1 cellular context compared by ENCODE assay signal in genomic region chr9:19156026-19156474, GRCh38.
TF ChIP-seq lines count a peak whose summit lies in the region.

No MANE protein-coding gene starts in this region.

TF ChIP-seq in HepG2, 621 proteins besides CTCF, POLR2A, EP300 and RAD21 (continued from another document and continues in another):
- TF ChIP-seq, protein P1, sequence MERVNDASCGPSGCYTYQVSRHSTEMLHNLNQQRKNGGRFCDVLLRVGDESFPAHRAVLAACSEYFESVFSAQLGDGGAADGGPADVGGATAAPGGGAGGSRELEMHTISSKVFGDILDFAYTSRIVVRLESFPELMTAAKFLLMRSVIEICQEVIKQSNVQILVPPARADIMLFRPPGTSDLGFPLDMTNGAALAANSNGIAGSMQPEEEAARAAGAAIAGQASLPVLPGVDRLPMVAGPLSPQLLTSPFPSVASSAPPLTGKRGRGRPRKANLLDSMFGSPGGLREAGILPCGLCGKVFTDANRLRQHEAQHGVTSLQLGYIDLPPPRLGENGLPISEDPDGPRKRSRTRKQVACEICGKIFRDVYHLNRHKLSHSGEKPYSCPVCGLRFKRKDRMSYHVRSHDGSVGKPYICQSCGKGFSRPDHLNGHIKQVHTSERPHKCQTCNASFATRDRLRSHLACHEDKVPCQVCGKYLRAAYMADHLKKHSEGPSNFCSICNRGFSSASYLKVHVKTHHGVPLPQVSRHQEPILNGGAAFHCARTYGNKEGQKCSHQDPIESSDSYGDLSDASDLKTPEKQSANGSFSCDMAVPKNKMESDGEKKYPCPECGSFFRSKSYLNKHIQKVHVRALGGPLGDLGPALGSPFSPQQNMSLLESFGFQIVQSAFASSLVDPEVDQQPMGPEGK (CRISPR knock-in tag; IDR thresholded peaks at IDR 0.05), result no peak
- TF ChIP-seq ZNF691 (CRISPR knock-in tag; IDR thresholded peaks at IDR 0.05; ENCODE audit: borderline replicate concordance, low read depth) (no peak), PCBP2 (optimal IDR thresholded peaks at IDR 0.05; ENCODE audit: low read depth, low read length, poor library complexity, severe bottlenecking) (no peak), GZF1 (CRISPR knock-in tag; IDR thresholded peaks at IDR 0.05) (no peak), SRY (CRISPR knock-in tag; IDR thresholded peaks at IDR 0.05) (no peak), ARNTL (CRISPR knock-in tag; IDR thresholded peaks at IDR 0.05) (0 out of 2 replicates have a peak, but pooled peaks have one; percentile 2), CBX1 (IDR thresholded peaks at IDR 0.05; ENCODE audit: low read depth) (no peak), ZFY (CRISPR knock-in tag; IDR thresholded peaks at IDR 0.05) (no peak), ZNF383 (CRISPR knock-in tag; IDR thresholded peaks at IDR 0.05; ENCODE audit: borderline replicate concordance) (no peak), ZFP36 (IDR thresholded peaks at IDR 0.05; ENCODE audit: borderline replicate concordance, low read depth, low read length, partially characterized antibody) (no peak), PAF1 (CRISPR knock-in tag; IDR thresholded peaks at IDR 0.05) (no peak), KDM2A (CRISPR knock-in tag; IDR thresholded peaks at IDR 0.05; ENCODE audit: borderline replicate concordance, low read depth) (no peak), THYN1 (CRISPR knock-in tag; IDR thresholded peaks at IDR 0.05; ENCODE audit: borderline replicate concordance, low read depth) (no peak), ZNF326 (CRISPR knock-in tag; IDR thresholded peaks at IDR 0.05; ENCODE audit: borderline replicate concordance) (no peak), MTF1 (CRISPR knock-in tag; IDR thresholded peaks at IDR 0.05) (no peak), ADNP (CRISPR knock-in tag; IDR thresholded peaks at IDR 0.05) (no peak), ZSCAN12 (CRISPR knock-in tag; IDR thresholded peaks at IDR 0.05) (no peak), ZFP82 (CRISPR knock-in tag; IDR thresholded peaks at IDR 0.05; ENCODE audit: borderline replicate concordance) (no peak), ZNF501 (CRISPR knock-in tag; IDR thresholded peaks at IDR 0.05) (no peak), CREM (IDR thresholded peaks at IDR 0.05) (peak; percentile 73), CREM (CRISPR knock-in tag; IDR thresholded peaks at IDR 0.05) (no peak), SRSF1 (optimal IDR thresholded peaks at IDR 0.05; ENCODE audit: low read depth, low read length) (no peak), NFE2 (CRISPR knock-in tag; IDR thresholded peaks at IDR 0.05) (no peak), FOXA1 (IDR thresholded peaks at IDR 0.05) (no peak), FOXA1 (CRISPR knock-in tag; IDR thresholded peaks at IDR 0.05) (no peak; the same call in 1 of the 2 replicates), FLYWCH1 (CRISPR knock-in tag; IDR thresholded peaks at IDR 0.05) (no peak), MAFG (CRISPR knock-in tag; IDR thresholded peaks at IDR 0.05) (no peak), BCL3 (CRISPR knock-in tag; IDR thresholded peaks at IDR 0.05) (no peak), U2AF2 (IDR thresholded peaks at IDR 0.05; ENCODE audit: low read depth, low read length) (no peak), GATAD1 (CRISPR knock-in tag; IDR thresholded peaks at IDR 0.05) (no peak), IRF2 (CRISPR knock-in tag; IDR thresholded peaks at IDR 0.05) (no peak), ZNF180 (CRISPR knock-in tag; IDR thresholded peaks at IDR 0.05; ENCODE audit: borderline replicate concordance, low read depth) (no peak), SNAI1 (CRISPR knock-in tag; IDR thresholded peaks at IDR 0.05; ENCODE audit: borderline replicate concordance) (no peak), KLF13 (CRISPR knock-in tag; IDR thresholded peaks at IDR 0.05) (no peak), ZBTB25 (CRISPR knock-in tag; IDR thresholded peaks at IDR 0.05) (no peak), ZBTB46 (CRISPR knock-in tag; IDR thresholded peaks at IDR 0.05; ENCODE audit: borderline replicate concordance) (no peak), KLF11 (CRISPR knock-in tag; IDR thresholded peaks at IDR 0.05) (no peak), CREB1 (IDR thresholded peaks at IDR 0.05) (no peak), CREB1 (CRISPR knock-in tag; IDR thresholded peaks at IDR 0.05) (peak; percentile 30; the same call in 1 of the 2 replicates), ETV5 (CRISPR knock-in tag; IDR thresholded peaks at IDR 0.05; ENCODE audit: borderline replicate concordance) (no peak; the same call in 1 of the 2 replicates), ZNF589 (CRISPR knock-in tag; conservative IDR thresholded peaks at IDR 0.05) (no peak), ZNF263 (CRISPR knock-in tag; IDR thresholded peaks at IDR 0.05) (no peak), ZNF234 (CRISPR knock-in tag; conservative IDR thresholded peaks at IDR 0.05) (no peak), PRDM4 (CRISPR knock-in tag; IDR thresholded peaks at IDR 0.05; ENCODE audit: borderline replicate concordance) (no peak), NFRKB (IDR thresholded peaks at IDR 0.05) (no peak), EHMT2 (IDR thresholded peaks at IDR 0.05; ENCODE audit: borderline replicate concordance, low read depth, low read length) (no peak), ZMYM2 (CRISPR knock-in tag; IDR thresholded peaks at IDR 0.05) (no peak), ZNF569 (CRISPR knock-in tag; IDR thresholded peaks at IDR 0.05; ENCODE audit: borderline replicate concordance) (no peak), ZNF460 (CRISPR knock-in tag; IDR thresholded peaks at IDR 0.05; ENCODE audit: borderline replicate concordance) (no peak), ZNF776 (CRISPR knock-in tag; IDR thresholded peaks at IDR 0.05) (no peak), KDM1A (CRISPR knock-in tag; IDR thresholded peaks at IDR 0.05) (no peak), TAF1 (CRISPR knock-in tag; IDR thresholded peaks at IDR 0.05) (no peak), SIX1 (CRISPR knock-in tag; IDR thresholded peaks at IDR 0.05; ENCODE audit: borderline replicate concordance) (0 out of 2 replicates have a peak, but pooled peaks have one; percentile 12), NCOA2 (CRISPR knock-in tag; IDR thresholded peaks at IDR 0.05) (peak; percentile 42; the same call in 1 of the 2 replicates), RXRB (CRISPR knock-in tag; IDR thresholded peaks at IDR 0.05; ENCODE audit: borderline replicate concordance) (peak; percentile 57; the same call in 1 of the 2 replicates)
- TF ChIP-seq, protein P2, sequence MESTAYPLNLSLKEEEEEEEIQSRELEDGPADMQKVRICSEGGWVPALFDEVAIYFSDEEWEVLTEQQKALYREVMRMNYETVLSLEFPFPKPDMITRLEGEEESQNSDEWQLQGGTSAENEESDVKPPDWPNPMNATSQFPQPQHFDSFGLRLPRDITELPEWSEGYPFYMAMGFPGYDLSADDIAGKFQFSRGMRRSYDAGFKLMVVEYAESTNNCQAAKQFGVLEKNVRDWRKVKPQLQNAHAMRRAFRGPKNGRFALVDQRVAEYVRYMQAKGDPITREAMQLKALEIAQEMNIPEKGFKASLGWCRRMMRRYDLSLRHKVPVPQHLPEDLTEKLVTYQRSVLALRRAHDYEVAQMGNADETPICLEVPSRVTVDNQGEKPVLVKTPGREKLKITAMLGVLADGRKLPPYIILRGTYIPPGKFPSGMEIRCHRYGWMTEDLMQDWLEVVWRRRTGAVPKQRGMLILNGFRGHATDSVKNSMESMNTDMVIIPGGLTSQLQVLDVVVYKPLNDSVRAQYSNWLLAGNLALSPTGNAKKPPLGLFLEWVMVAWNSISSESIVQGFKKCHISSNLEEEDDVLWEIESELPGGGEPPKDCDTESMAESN (CRISPR knock-in tag; conservative IDR thresholded peaks at IDR 0.05), result no peak
- TF ChIP-seq, protein P3, sequence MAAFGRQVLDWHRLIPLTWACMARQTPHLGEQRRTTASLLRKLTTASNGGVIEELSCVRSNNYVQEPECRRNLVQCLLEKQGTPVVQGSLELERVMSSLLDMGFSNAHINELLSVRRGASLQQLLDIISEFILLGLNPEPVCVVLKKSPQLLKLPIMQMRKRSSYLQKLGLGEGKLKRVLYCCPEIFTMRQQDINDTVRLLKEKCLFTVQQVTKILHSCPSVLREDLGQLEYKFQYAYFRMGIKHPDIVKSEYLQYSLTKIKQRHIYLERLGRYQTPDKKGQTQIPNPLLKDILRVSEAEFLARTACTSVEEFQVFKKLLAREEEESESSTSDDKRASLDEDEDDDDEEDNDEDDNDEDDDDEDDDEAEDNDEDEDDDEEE (CRISPR knock-in tag; IDR thresholded peaks at IDR 0.05), result no peak
- TF ChIP-seq, protein P4, sequence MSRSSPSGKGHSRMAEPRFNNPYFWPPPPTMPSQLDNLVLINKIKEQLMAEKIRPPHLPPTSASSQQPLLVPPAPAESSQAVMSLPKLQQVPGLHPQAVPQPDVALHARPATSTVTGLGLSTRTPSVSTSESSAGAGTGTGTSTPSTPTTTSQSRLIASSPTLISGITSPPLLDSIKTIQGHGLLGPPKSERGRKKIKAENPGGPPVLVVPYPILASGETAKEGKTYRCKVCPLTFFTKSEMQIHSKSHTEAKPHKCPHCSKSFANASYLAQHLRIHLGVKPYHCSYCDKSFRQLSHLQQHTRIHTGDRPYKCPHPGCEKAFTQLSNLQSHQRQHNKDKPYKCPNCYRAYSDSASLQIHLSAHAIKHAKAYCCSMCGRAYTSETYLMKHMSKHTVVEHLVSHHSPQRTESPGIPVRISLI (CRISPR knock-in tag; IDR thresholded peaks at IDR 0.05; ENCODE audit: borderline replicate concordance), result no peak
- TF ChIP-seq, protein P5, sequence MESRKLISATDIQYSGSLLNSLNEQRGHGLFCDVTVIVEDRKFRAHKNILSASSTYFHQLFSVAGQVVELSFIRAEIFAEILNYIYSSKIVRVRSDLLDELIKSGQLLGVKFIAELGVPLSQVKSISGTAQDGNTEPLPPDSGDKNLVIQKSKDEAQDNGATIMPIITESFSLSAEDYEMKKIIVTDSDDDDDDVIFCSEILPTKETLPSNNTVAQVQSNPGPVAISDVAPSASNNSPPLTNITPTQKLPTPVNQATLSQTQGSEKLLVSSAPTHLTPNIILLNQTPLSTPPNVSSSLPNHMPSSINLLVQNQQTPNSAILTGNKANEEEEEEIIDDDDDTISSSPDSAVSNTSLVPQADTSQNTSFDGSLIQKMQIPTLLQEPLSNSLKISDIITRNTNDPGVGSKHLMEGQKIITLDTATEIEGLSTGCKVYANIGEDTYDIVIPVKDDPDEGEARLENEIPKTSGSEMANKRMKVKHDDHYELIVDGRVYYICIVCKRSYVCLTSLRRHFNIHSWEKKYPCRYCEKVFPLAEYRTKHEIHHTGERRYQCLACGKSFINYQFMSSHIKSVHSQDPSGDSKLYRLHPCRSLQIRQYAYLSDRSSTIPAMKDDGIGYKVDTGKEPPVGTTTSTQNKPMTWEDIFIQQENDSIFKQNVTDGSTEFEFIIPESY (CRISPR knock-in tag; IDR thresholded peaks at IDR 0.05), result no peak
